In the genomic region with DNA sequence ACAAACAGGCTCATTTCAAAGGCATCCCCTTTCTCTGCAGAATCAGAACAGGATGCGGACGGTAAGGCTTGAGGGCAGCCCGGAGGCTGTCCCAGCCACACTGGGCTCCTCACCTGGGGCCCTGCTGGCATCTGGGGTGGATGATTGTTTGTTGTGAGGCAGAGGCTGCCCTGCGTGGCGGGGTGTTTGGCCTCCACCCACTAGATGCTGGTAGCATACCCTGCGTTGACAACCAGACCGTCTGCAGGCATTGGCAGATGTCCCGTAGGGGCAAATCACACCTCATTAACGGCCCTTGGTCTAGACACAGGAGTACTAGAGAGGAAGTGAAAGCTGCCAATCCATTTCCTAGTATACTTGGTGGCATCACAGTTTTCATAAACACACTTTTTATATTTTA, we compare ENCODE assay signal across 8 cellular contexts. TPM values are rescaled to one million over a fixed set of nuclear protein-coding genes. Genes with fewer than 3 reads are reported as not detected.
DNase-seq lines count a peak whose midpoint lies in the region; ATAC-seq and TF ChIP-seq lines count a peak whose summit lies in the region.

No MANE protein-coding gene starts in this region.

- H3K27me3 Mint-ChIP-seq in endothelial cell (ENCODE audit: unreplicated experiment), result no peaks in the 10 kb centered on the region

- DNase-seq in GM13976 (ENCODE audit: low spot score) (peak; percentile 41), NCI-H226 (no peak), endothelial cell (ENCODE audit: low spot score) (no peak), SHP77 treated with DMSO at 0.1 percent for 48 hours (lab: John Stamatoyannopoulos, UW) (no peak), NCI-H510A treated with DMSO at 0.1 percent for 48 hours (lab: John Stamatoyannopoulos, UW) (no peak)

- TF ChIP-seq CTCF in GM13976 (IDR thresholded peaks at IDR 0.05; ENCODE audit: borderline replicate concordance, control extremely low read depth, extremely low read depth, insufficient read depth, missing control alignments) (no peak), endothelial cell (IDR thresholded peaks at IDR 0.05; ENCODE audit: unreplicated experiment) (no peak)

- H3K4me3 Mint-ChIP-seq in endothelial cell (ENCODE audit: unreplicated experiment), result no peak overlapping the region

- peaks cover 5% of the 10 kb centered on the region for H3K36me3 Mint-ChIP-seq in endothelial cell (ENCODE audit: low read depth, unreplicated experiment)

- ATAC-seq in GM21423 (IDR thresholded peaks at IDR 0.05; ENCODE audit: unreplicated experiment) (peak; percentile 87), HG03520 (IDR thresholded peaks at IDR 0.05; ENCODE audit: unreplicated experiment) (peak; percentile 84), esophagus mucosa (peak; percentile 65)

- no peak overlapping the region for H3K27ac Mint-ChIP-seq in endothelial cell (ENCODE audit: unreplicated experiment)

- peaks cover 6% of the 10 kb centered on the region for H3K4me1 Mint-ChIP-seq in endothelial cell (ENCODE audit: unreplicated experiment)

- no peaks in the 10 kb centered on the region for H3K9me3 Mint-ChIP-seq in endothelial cell (ENCODE audit: unreplicated experiment)

- in situ Hi-C loops in GM13976 (cut with MboI; ENCODE audit: low sequenced_read_pairs, unreplicated experiment), result no loop called here

RNA-seq across cellular contexts. Expression of gene MBP, which starts 52.3 kb away (rescaled TPM):
- total RNA-seq in esophagus mucosa (25.5 TPM), endothelial cell (ENCODE audit: unreplicated experiment) (9.7 TPM)
